In genomic region chr1:207644852-207645631, GRCh38 we compare ENCODE assay signal across 1 cellular context.
TF ChIP-seq lines count a peak whose summit lies in the region.

CR1L (plus strand) TSS chr1:207645133; CDS start chr1:207645234, 101 bp downstream.

TF ChIP-seq in K562, 482 proteins besides CTCF, POLR2A, EP300 and RAD21 (continued from another document and continues in another):
- TF ChIP-seq ZNF609 (CRISPR knock-in tag; IDR thresholded peaks at IDR 0.05; ENCODE audit: borderline replicate concordance), result no peak
- TF ChIP-seq ZNF778 (CRISPR knock-in tag; IDR thresholded peaks at IDR 0.05), result no peak
- 0 out of 2 replicates have a peak, but pooled peaks have one; percentile 10 for TF ChIP-seq SMC3 (conservative IDR thresholded peaks at IDR 0.05; ENCODE audit: insufficient read depth, low read depth, low read length)
- TF ChIP-seq TAL1 (IDR thresholded peaks at IDR 0.05), result peak; percentile 50; the same call in 1 of the 2 replicates
- peak; percentile 8; the same call in 1 of the 2 replicates for TF ChIP-seq ZNF583 (CRISPR knock-in tag; IDR thresholded peaks at IDR 0.05)
- TF ChIP-seq ZNF316 (IDR thresholded peaks at IDR 0.05), result peak; percentile 57; the same call in 1 of the 2 replicates
- TF ChIP-seq CXXC5 (CRISPR knock-in tag; IDR thresholded peaks at IDR 0.05), result peak; percentile 91
- 0 out of 2 replicates have a peak, but pooled peaks have one; percentile 20 for TF ChIP-seq SRSF1 (IDR thresholded peaks at IDR 0.05; ENCODE audit: low read depth, low read length)
- peak; percentile 66 to 75; a peak in 3 of 4 replicates for TF ChIP-seq MLLT1 (IDR thresholded peaks at IDR 0.05)
- TF ChIP-seq FOSL1 (tag; conservative IDR thresholded peaks at IDR 0.05), result peak; percentile 28; the same call in 1 of the 2 replicates
- TF ChIP-seq ARID1B (IDR thresholded peaks at IDR 0.05), result peak; percentile 57
- TF ChIP-seq ZFP36 (IDR thresholded peaks at IDR 0.05; ENCODE audit: low read depth, low read length, partially characterized antibody), result no peak
- TF ChIP-seq FOXK2 (conservative IDR thresholded peaks at IDR 0.05 in 1 of 2, IDR thresholded peaks at IDR 0.05 in 1 of 2; ENCODE audit: low read depth in 2 of 2), result peak; percentile 57 to 73; a peak in 3 of 4 replicates
- TF ChIP-seq JUN (IDR thresholded peaks at IDR 0.05; ENCODE audit: borderline replicate concordance, low read depth, low read length), result peak; percentile 28; the same call in 1 of the 2 replicates
- TF ChIP-seq JUN (CRISPR knock-in tag; IDR thresholded peaks at IDR 0.05; ENCODE audit: borderline replicate concordance), result peak; percentile 87; the same call in 1 of the 2 replicates
- TF ChIP-seq NBN (IDR thresholded peaks at IDR 0.05; ENCODE audit: low read depth), result peak; percentile 47; the same call in 1 of the 2 replicates
- TF ChIP-seq SMARCB1 (IDR thresholded peaks at IDR 0.05; ENCODE audit: insufficient read length, low read depth), result no peak
- peak; percentile 78 for TF ChIP-seq RBM25 (IDR thresholded peaks at IDR 0.05; ENCODE audit: low read depth, low read length, severe bottlenecking)
- peak; percentile 70 for TF ChIP-seq POLR2AphosphoS5 (IDR thresholded peaks at IDR 0.05; ENCODE audit: control insufficient read depth, insufficient read depth, low read depth, low read length)
- peak; percentile 94 for TF ChIP-seq NKRF (IDR thresholded peaks at IDR 0.05; ENCODE audit: borderline replicate concordance)
- TF ChIP-seq TAF1 (IDR thresholded peaks at IDR 0.05; ENCODE audit: control insufficient read depth, extremely low read depth, insufficient read depth, low read length, severe bottlenecking), result peak; percentile 84
- peak; percentile 80 for TF ChIP-seq TFAP4 (CRISPR knock-in tag; IDR thresholded peaks at IDR 0.05; ENCODE audit: borderline replicate concordance)
- TF ChIP-seq ZNF449 (CRISPR knock-in tag; IDR thresholded peaks at IDR 0.05), result no peak
- TF ChIP-seq ZNF280A (IDR thresholded peaks at IDR 0.05; ENCODE audit: low read depth, partially characterized antibody), result no peak
- TF ChIP-seq MNT (conservative IDR thresholded peaks at IDR 0.05), result peak; percentile 90 to 97
- TF ChIP-seq GTF2F1 (IDR thresholded peaks at IDR 0.05; ENCODE audit: low read depth, low read length), result no peak
- TF ChIP-seq ZNF23 (CRISPR knock-in tag; IDR thresholded peaks at IDR 0.05), result 0 out of 2 replicates have a peak, but pooled peaks have one; percentile 39
- TF ChIP-seq LEF1 (IDR thresholded peaks at IDR 0.05), result no peak
- TF ChIP-seq NFE2 (IDR thresholded peaks at IDR 0.05; ENCODE audit: low read depth), result no peak
- no peak for TF ChIP-seq GATAD2B (IDR thresholded peaks at IDR 0.05; ENCODE audit: borderline replicate concordance)
- peak; percentile 35; the same call in 1 of the 2 replicates for TF ChIP-seq HCFC1 (IDR thresholded peaks at IDR 0.05; ENCODE audit: low read depth, low read length)
- TF ChIP-seq CEBPG (CRISPR knock-in tag; IDR thresholded peaks at IDR 0.05), result peak; percentile 46; the same call in 1 of the 2 replicates
- TF ChIP-seq CEBPG (tag; conservative IDR thresholded peaks at IDR 0.05 in 1 of 2, IDR thresholded peaks at IDR 0.05 in 1 of 2), result no peak
- TF ChIP-seq RNF2 (IDR thresholded peaks at IDR 0.05), result no peak
- TF ChIP-seq BRD9 (IDR thresholded peaks at IDR 0.05; ENCODE audit: low read depth, partially characterized antibody), result peak; percentile 49
- TF ChIP-seq ETV6 (IDR thresholded peaks at IDR 0.05; ENCODE audit: borderline replicate concordance in 1 of 2, low read depth in 2 of 2, low read length in 1 of 2), result no peak
- TF ChIP-seq ETV6 (CRISPR knock-in tag; IDR thresholded peaks at IDR 0.05; ENCODE audit: borderline replicate concordance), result peak; percentile 58; the same call in 1 of the 2 replicates
- TF ChIP-seq GTF2E2 (tag; IDR thresholded peaks at IDR 0.05), result no peak
- TF ChIP-seq ETS2 (tag; IDR thresholded peaks at IDR 0.05; ENCODE audit: borderline replicate concordance, poor library complexity, severe bottlenecking), result no peak
- TF ChIP-seq ZBTB5 (IDR thresholded peaks at IDR 0.05), result 0 out of 2 replicates have a peak, but pooled peaks have one; percentile 28
- TF ChIP-seq CBFB (CRISPR knock-in tag; IDR thresholded peaks at IDR 0.05), result no peak; the same call in 1 of the 2 replicates
- TF ChIP-seq BRD4 (IDR thresholded peaks at IDR 0.05), result no peak
- peak; percentile 79 for TF ChIP-seq ZSCAN29 (IDR thresholded peaks at IDR 0.05)
- no peak for TF ChIP-seq MYBL2 (IDR thresholded peaks at IDR 0.05; ENCODE audit: low read depth)
- TF ChIP-seq MYBL2 (CRISPR knock-in tag; IDR thresholded peaks at IDR 0.05; ENCODE audit: borderline replicate concordance), result no peak
- TF ChIP-seq ZNF740 (CRISPR knock-in tag; IDR thresholded peaks at IDR 0.05), result no peak
- TF ChIP-seq ZNF740 (tag; IDR thresholded peaks at IDR 0.05), result no peak
- TF ChIP-seq YY1 (IDR thresholded peaks at IDR 0.05; ENCODE audit: borderline replicate concordance in 1 of 3, control insufficient read depth in 1 of 3, extremely low read depth in 1 of 3, insufficient read depth in 3 of 3, insufficient read length in 1 of 3, insufficient replicate concordance in 2 of 3, low read depth in 1 of 3, low read length in 2 of 3), result peak in 2 of 3 experiments; percentile 10 to 53
- 0 out of 2 replicates have a peak, but pooled peaks have one; percentile 30 for TF ChIP-seq ZFPM2 (CRISPR knock-in tag; IDR thresholded peaks at IDR 0.05)
- TF ChIP-seq SP1 (CRISPR knock-in tag; IDR thresholded peaks at IDR 0.05), result peak; percentile 98
